4 cellular contexts compared by ENCODE assay signal in genomic region chr3:137079572-137079971, GRCh38.
TF ChIP-seq lines count a peak whose summit lies in the region.

No MANE protein-coding gene starts in this region.

TF ChIP-seq in HepG2, 621 proteins besides CTCF, POLR2A, EP300 and RAD21:
- TF ChIP-seq ZNF280B (CRISPR knock-in tag; IDR thresholded peaks at IDR 0.05; ENCODE audit: borderline replicate concordance) (no peak), ZNF850 (CRISPR knock-in tag; conservative IDR thresholded peaks at IDR 0.05) (no peak), SATB2 (CRISPR knock-in tag; IDR thresholded peaks at IDR 0.05) (no peak), SP140L (CRISPR knock-in tag; IDR thresholded peaks at IDR 0.05; ENCODE audit: borderline replicate concordance) (no peak), MAFK (conservative IDR thresholded peaks at IDR 0.05 in 1 of 2, IDR thresholded peaks at IDR 0.05 in 1 of 2; ENCODE audit: low read length in 2 of 2) (peak; percentile 84), IKZF5 (CRISPR knock-in tag; IDR thresholded peaks at IDR 0.05) (no peak), ZEB1 (IDR thresholded peaks at IDR 0.05; ENCODE audit: insufficient replicate concordance, low read depth) (no peak), MAFF (IDR thresholded peaks at IDR 0.05; ENCODE audit: low read depth, low read length) (peak; percentile 85), TGIF2 (CRISPR knock-in tag; IDR thresholded peaks at IDR 0.05) (no peak)

TF ChIP-seq in A549, 52 proteins besides CTCF, POLR2A, EP300 and RAD21:
- TF ChIP-seq MAFK (IDR thresholded peaks at IDR 0.05; ENCODE audit: partially characterized antibody) (peak; percentile 66), CBX2 (IDR thresholded peaks at IDR 0.05; ENCODE audit: borderline replicate concordance, low read depth) (no peak)

TF ChIP-seq in IMR-90, 13 proteins besides CTCF, POLR2A, EP300 and RAD21:
- TF ChIP-seq MAFK (IDR thresholded peaks at IDR 0.05; ENCODE audit: low read depth, low read length) (peak; percentile 71), BHLHE40 (IDR thresholded peaks at IDR 0.05; ENCODE audit: low read depth, low read length) (no peak), USF2 (IDR thresholded peaks at IDR 0.05; ENCODE audit: low read depth, low read length) (no peak), RFX5 (IDR thresholded peaks at IDR 0.05; ENCODE audit: low read depth, low read length) (no peak), SMC3 (IDR thresholded peaks at IDR 0.05; ENCODE audit: low read depth, low read length) (no peak)

TF ChIP-seq in K562, 482 proteins besides CTCF, POLR2A, EP300 and RAD21:
- TF ChIP-seq RERE (CRISPR knock-in tag; IDR thresholded peaks at IDR 0.05; ENCODE audit: borderline replicate concordance): no peak
- TF ChIP-seq DNMT1 (IDR thresholded peaks at IDR 0.05): no peak
- no peak for TF ChIP-seq ZNF76 (CRISPR knock-in tag; IDR thresholded peaks at IDR 0.05; ENCODE audit: borderline replicate concordance)
- TF ChIP-seq CREB1 (IDR thresholded peaks at IDR 0.05): no peak
- TF ChIP-seq CREB1 (CRISPR knock-in tag; IDR thresholded peaks at IDR 0.05): no peak
- TF ChIP-seq MAFG (tag; conservative IDR thresholded peaks at IDR 0.05): peak; percentile 41
- TF ChIP-seq RNF2 (IDR thresholded peaks at IDR 0.05): no peak
- TF ChIP-seq HDGF (IDR thresholded peaks at IDR 0.05): no peak
- no peak for TF ChIP-seq MYC (IDR thresholded peaks at IDR 0.05; ENCODE audit: low read depth, low read length)
- no peak for TF ChIP-seq MYC (CRISPR knock-in tag; IDR thresholded peaks at IDR 0.05; ENCODE audit: borderline replicate concordance, low read depth)
- TF ChIP-seq E2F3 (CRISPR knock-in tag; IDR thresholded peaks at IDR 0.05): no peak
- peak; percentile 43 for TF ChIP-seq C11orf30 (IDR thresholded peaks at IDR 0.05; ENCODE audit: low read depth)
- no peak for TF ChIP-seq XRCC5 (IDR thresholded peaks at IDR 0.05; ENCODE audit: low read depth, low read length)
- TF ChIP-seq MAFF (IDR thresholded peaks at IDR 0.05; ENCODE audit: low read length): peak; percentile 49; the same call in 1 of the 2 replicates
- TF ChIP-seq ZNF316 (IDR thresholded peaks at IDR 0.05): peak; percentile 55
